9 cellular contexts compared by ENCODE assay signal in the genomic region with DNA sequence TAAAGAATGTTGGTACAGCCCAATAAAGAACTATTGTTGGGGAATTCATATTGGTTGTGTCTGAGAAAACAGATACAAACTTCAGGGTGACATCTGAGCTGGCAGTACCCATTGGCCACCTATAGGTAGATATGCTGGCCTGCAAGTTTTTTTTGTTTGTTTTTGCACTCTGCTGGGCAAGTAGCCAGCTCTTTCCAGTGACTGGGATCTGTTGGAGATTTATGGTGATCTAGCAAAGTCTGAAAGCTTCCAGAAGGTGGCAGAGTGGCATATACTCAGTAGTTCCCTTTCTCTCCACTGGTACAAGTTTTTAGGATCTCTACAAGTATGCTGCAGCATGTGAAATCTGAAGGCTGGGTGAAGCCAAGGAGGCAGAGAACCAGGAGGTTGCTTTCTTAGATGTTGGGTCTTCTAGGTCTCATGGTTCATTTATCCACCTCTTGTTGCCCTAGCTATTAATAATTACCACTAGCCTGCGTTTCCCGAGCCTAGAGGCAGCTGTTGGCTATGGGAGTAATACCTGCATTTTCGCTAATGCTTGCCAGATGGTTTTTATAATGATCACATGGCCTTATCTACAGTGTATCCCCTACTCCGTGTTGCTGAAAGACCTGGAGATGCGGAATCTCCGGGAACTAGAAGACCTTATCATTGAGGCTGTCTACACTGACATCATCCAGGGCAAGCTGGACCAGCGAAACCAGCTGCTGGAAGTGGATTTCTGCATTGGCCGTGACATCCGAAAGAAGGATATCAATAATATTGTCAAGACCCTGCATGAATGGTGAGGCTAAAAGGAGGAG. TPM values are rescaled to one million over a fixed set of nuclear protein-coding genes. Genes with fewer than 3 reads are reported as not detected.
DNase-seq lines count a peak whose midpoint lies in the region; ATAC-seq and TF ChIP-seq lines count a peak whose summit lies in the region.
"Had no signal": no experiment of that assay in that cellular context is flagged by ENCODE, and none has a peak within 500 bp of the region (broad histone marks: within the 10 kb centered on the region; RNA-seq: fewer than 3 reads in every experiment).

No MANE protein-coding gene starts in this region.

- in situ Hi-C loops in astrocyte of the cerebellum (cut with HindIII; ENCODE audit: low sequenced_read_pairs) = no loop called here

- DNase-seq in DMS53 (lab: John Stamatoyannopoulos, UW) (peak; percentile 84), LoVo (ENCODE audit: low spot score) (peak; percentile 73), astrocyte of the cerebellum (ENCODE audit: low read depth) (peak; percentile 36), lung microvascular endothelial cell (ENCODE audit: low read depth in 2 of 2) (peak; percentile 82 to 95), islet precursor cell (no peak)
- no peak for DNase-seq in activated naive CD4-positive, alpha-beta T cell treated with anti-CD3 and anti-CD28 coated beads, Interleukin-2, amount 50 U/mL, for 16 hours
- DNase-seq in natural killer cell treated with Interleukin-12 subunit alpha and Interleukin-12 subunit beta and Interleukin-15 and Interleukin-18, amount 100 ng/mL, for 72 hours (ENCODE audit: low spot score) = no peak
- no peak for DNase-seq in activated naive CD8-positive, alpha-beta T cell treated with anti-CD3 and anti-CD28 coated beads, Interleukin-2, amount 50 U/mL, for 24 hours

- H3K27me3 Mint-ChIP-seq in natural killer cell treated with Interleukin-12 subunit alpha and Interleukin-12 subunit beta and Interleukin-15 and Interleukin-18, amount 100 ng/mL, for 72 hours = no peaks in the 10 kb centered on the region
- H3K27me3 Mint-ChIP-seq in activated naive CD8-positive, alpha-beta T cell treated with anti-CD3 and anti-CD28 coated beads, Interleukin-2, amount 50 U/mL, for 24 hours = no peaks in the 10 kb centered on the region
- H3K27me3 Mint-ChIP-seq: IgD-negative memory B cell had no signal

- H3K4me1 Mint-ChIP-seq in natural killer cell treated with Interleukin-12 subunit alpha and Interleukin-12 subunit beta and Interleukin-15 and Interleukin-18, amount 100 ng/mL, for 72 hours (ENCODE audit: low read depth in 2 of 2) = peaks cover 5 to 7% of the 10 kb centered on the region in 2 donors
- peaks cover under 1% of the 10 kb centered on the region for H3K4me1 Mint-ChIP-seq in activated naive CD8-positive, alpha-beta T cell treated with anti-CD3 and anti-CD28 coated beads, Interleukin-2, amount 50 U/mL, for 24 hours

- TF ChIP-seq CTCF in astrocyte of the cerebellum (IDR thresholded peaks at IDR 0.05; ENCODE audit: low read depth, low read length, missing control alignments) = peak; percentile 35

- peaks cover 28% of the 10 kb centered on the region for H3K36me3 Mint-ChIP-seq in natural killer cell treated with Interleukin-12 subunit alpha and Interleukin-12 subunit beta and Interleukin-15 and Interleukin-18, amount 100 ng/mL, for 72 hours
- H3K36me3 Mint-ChIP-seq in activated naive CD8-positive, alpha-beta T cell treated with anti-CD3 and anti-CD28 coated beads, Interleukin-2, amount 50 U/mL, for 24 hours (ENCODE audit: low read depth) = peaks cover 48% of the 10 kb centered on the region

- no peak overlapping the region for H3K4me3 Mint-ChIP-seq in natural killer cell treated with Interleukin-12 subunit alpha and Interleukin-12 subunit beta and Interleukin-15 and Interleukin-18, amount 100 ng/mL, for 72 hours
- no peak overlapping the region for H3K4me3 Mint-ChIP-seq in activated naive CD8-positive, alpha-beta T cell treated with anti-CD3 and anti-CD28 coated beads, Interleukin-2, amount 50 U/mL, for 24 hours

- no peaks in the 10 kb centered on the region for H3K9me3 Mint-ChIP-seq in natural killer cell treated with Interleukin-12 subunit alpha and Interleukin-12 subunit beta and Interleukin-15 and Interleukin-18, amount 100 ng/mL, for 72 hours
- H3K9me3 Mint-ChIP-seq in activated naive CD8-positive, alpha-beta T cell treated with anti-CD3 and anti-CD28 coated beads, Interleukin-2, amount 50 U/mL, for 24 hours = no peaks in the 10 kb centered on the region
- H3K9me3 Mint-ChIP-seq: IgD-negative memory B cell had no signal

- no peak overlapping the region for H3K27ac Mint-ChIP-seq in natural killer cell treated with Interleukin-12 subunit alpha and Interleukin-12 subunit beta and Interleukin-15 and Interleukin-18, amount 100 ng/mL, for 72 hours
- H3K27ac Mint-ChIP-seq in activated naive CD8-positive, alpha-beta T cell treated with anti-CD3 and anti-CD28 coated beads, Interleukin-2, amount 50 U/mL, for 24 hours = no peak overlapping the region
- H3K27ac Mint-ChIP-seq: IgD-negative memory B cell had no signal

- ATAC-seq in natural killer cell treated with Interleukin-12 subunit alpha and Interleukin-12 subunit beta and Interleukin-15 and Interleukin-18, amount 100 ng/mL, for 72 hours = no peak
- ATAC-seq in activated naive CD8-positive, alpha-beta T cell treated with anti-CD3 and anti-CD28 coated beads, Interleukin-2, amount 50 U/mL, for 24 hours = no peak

- H3K4me3 ChIP-seq in astrocyte of the cerebellum (ENCODE audit: low read depth, low read length) = no peak overlapping the region

RNA-seq across cellular contexts. Expression of a gene that starts 9.5 kb away (rescaled TPM):
- 8.1 and 12.5 TPM in 2 replicates for total RNA-seq in lung microvascular endothelial cell
- 10 to 100 TPM; 35.9 to 62.5 TPM for total RNA-seq in natural killer cell treated with Interleukin-12 subunit alpha and Interleukin-12 subunit beta and Interleukin-15 and Interleukin-18, amount 100 ng/mL, for 72 hours

RNA-seq across cellular contexts. Expression of a gene that starts 14.6 kb away (rescaled TPM):
- total RNA-seq in lung microvascular endothelial cell = 14.8 and 19.6 TPM in 2 replicates
- total RNA-seq in natural killer cell treated with Interleukin-12 subunit alpha and Interleukin-12 subunit beta and Interleukin-15 and Interleukin-18, amount 100 ng/mL, for 72 hours = 10 to 100 TPM; 25.3 to 29.4 TPM

Comparison
In these comparisons a context has a peak if more than half of its experiments do, and no peak if none do; other contexts are left out.
1. DNase-seq: peak in DMS53 (single experiment), LoVo (single experiment), astrocyte of the cerebellum (single experiment) and lung microvascular endothelial cell (2 of 2); none in islet precursor cell (single experiment), activated naive CD4-positive, alpha-beta T cell treated with anti-CD3 and anti-CD28 coated beads, Interleukin-2, amount 50 U/mL, for 16 hours (single experiment), natural killer cell treated with Interleukin-12 subunit alpha and Interleukin-12 subunit beta and Interleukin-15 and Interleukin-18, amount 100 ng/mL, for 72 hours (single experiment) and activated naive CD8-positive, alpha-beta T cell treated with anti-CD3 and anti-CD28 coated beads, Interleukin-2, amount 50 U/mL, for 24 hours (single experiment).